29 cellular contexts compared by ENCODE assay signal in the genomic region with DNA sequence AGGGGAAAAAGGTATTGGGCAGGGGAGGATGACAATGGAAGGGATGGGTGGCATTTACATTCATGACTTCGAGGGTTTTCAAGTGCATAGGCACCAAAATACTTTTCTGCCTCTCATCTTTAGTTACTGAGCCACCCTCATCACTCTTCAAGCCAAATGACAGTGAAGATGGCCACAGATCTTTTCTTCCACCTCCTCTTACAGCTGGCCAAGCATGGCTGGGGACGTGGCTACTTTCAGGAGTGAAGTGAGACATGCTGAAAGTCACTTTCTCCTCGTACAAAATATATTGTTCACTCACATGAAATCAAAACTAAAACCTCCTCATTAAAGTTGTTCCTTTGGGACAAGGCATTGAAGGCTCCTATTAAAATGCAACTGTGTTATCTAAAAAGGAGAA. TPM values are rescaled to one million over a fixed set of nuclear protein-coding genes. Genes with fewer than 3 reads are reported as not detected.
"Had no signal": no experiment of that assay in that cellular context is flagged by ENCODE, and none has a peak within 500 bp of the region (broad histone marks: within the 10 kb centered on the region; RNA-seq: fewer than 3 reads in every experiment).

No MANE protein-coding gene starts in this region.

- H3K27ac ChIP-seq: dorsolateral prefrontal cortex, epithelial cell of prostate, gastrocnemius medialis, neural progenitor cell, psoas muscle, sigmoid colon, thoracic aorta, tibial nerve, upper lobe of left lung had no signal

- H3K9me3 ChIP-seq: gastrocnemius medialis, mucosa of descending colon, psoas muscle, sigmoid colon, thoracic aorta, tibial nerve, upper lobe of left lung had no signal

- FAIRE-seq: colon, kidney, urothelium cell line had no signal

- H3K4me1 ChIP-seq: gastrocnemius medialis, neural progenitor cell, psoas muscle, sigmoid colon had no signal

- H3K27ac Mint-ChIP-seq: endodermal cell; mesothelial cell of epicardium; naive B cell; natural killer cell treated with Interleukin-12 subunit alpha and Interleukin-12 subunit beta and Interleukin-15 and Interleukin-18, amount 100 ng/mL, for 72 hours; neural progenitor cell; stimulated activated memory B cell treated with anti-CD40 and anti-IgM and Interleukin-4, amounts not matched to agents 10 μg/mL and 1 μg/mL and 100 μg/mL, for 72 hours; stimulated activated naive CD8-positive, alpha-beta T cell treated with anti-CD3 and anti-CD28 coated beads, Interleukin-15, Interleukin-2, amounts not matched to agents 100 ng/mL and 50 ng/mL, for 24 hours had no signal

- ATAC-seq: esophagus mucosa; gastrocnemius medialis; left lobe of liver; mucosa of descending colon; natural killer cell treated with Interleukin-12 subunit alpha and Interleukin-12 subunit beta and Interleukin-15 and Interleukin-18, amount 100 ng/mL, for 72 hours; psoas muscle; right cardiac atrium; stimulated activated memory B cell treated with anti-CD40 and anti-IgM and Interleukin-4, amounts not matched to agents 10 μg/mL and 1 μg/mL and 100 μg/mL, for 72 hours had no signal

- H3K4me3 Mint-ChIP-seq: endodermal cell; mesothelial cell of epicardium; naive B cell; natural killer cell treated with Interleukin-12 subunit alpha and Interleukin-12 subunit beta and Interleukin-15 and Interleukin-18, amount 100 ng/mL, for 72 hours; neural progenitor cell; stimulated activated memory B cell treated with anti-CD40 and anti-IgM and Interleukin-4, amounts not matched to agents 10 μg/mL and 1 μg/mL and 100 μg/mL, for 72 hours; stimulated activated naive CD8-positive, alpha-beta T cell treated with anti-CD3 and anti-CD28 coated beads, Interleukin-15, Interleukin-2, amounts not matched to agents 100 ng/mL and 50 ng/mL, for 24 hours had no signal

- H3K27me3 ChIP-seq: sigmoid colon had no signal

- H3K9me3 Mint-ChIP-seq: neural progenitor cell; stimulated activated memory B cell treated with anti-CD40 and anti-IgM and Interleukin-4, amounts not matched to agents 10 μg/mL and 1 μg/mL and 100 μg/mL, for 72 hours; stimulated activated naive CD8-positive, alpha-beta T cell treated with anti-CD3 and anti-CD28 coated beads, Interleukin-15, Interleukin-2, amounts not matched to agents 100 ng/mL and 50 ng/mL, for 24 hours had no signal

- H3K36me3 ChIP-seq: gastrocnemius medialis, neural progenitor cell, sigmoid colon, thoracic aorta, tibial nerve, upper lobe of left lung had no signal

- H3K36me3 Mint-ChIP-seq: mesothelial cell of epicardium; natural killer cell treated with Interleukin-12 subunit alpha and Interleukin-12 subunit beta and Interleukin-15 and Interleukin-18, amount 100 ng/mL, for 72 hours; neural progenitor cell; stimulated activated memory B cell treated with anti-CD40 and anti-IgM and Interleukin-4, amounts not matched to agents 10 μg/mL and 1 μg/mL and 100 μg/mL, for 72 hours had no signal

- DNase-seq: dorsolateral prefrontal cortex; effector CD4-positive, alpha-beta T cell; endodermal cell; foreskin fibroblast; gastrocnemius medialis; kidney; mesenchymal stem cell; mucosa of descending colon; naive B cell; posterior cingulate gyrus; psoas muscle; right cardiac atrium; sigmoid colon; stimulated activated CD4-positive, alpha-beta T cell treated with anti-CD3 and anti-CD28 coated beads, Interleukin-2, amount 100 ng/mL, for 24 hours; stimulated activated CD4-positive, alpha-beta T cell treated with anti-CD3 and anti-CD28 coated beads, Interleukin-4, amount 100 ng/mL, for 24 hours; upper lobe of left lung had no signal

- H3K4me3 ChIP-seq: dorsolateral prefrontal cortex, gastrocnemius medialis, mucosa of descending colon, neural progenitor cell, psoas muscle, sigmoid colon, thoracic aorta, tibial nerve, upper lobe of left lung had no signal

RNA-seq across cellular contexts. Expression of gene GRIA3, which starts 2.6 kb away (rescaled TPM):
- total RNA-seq: lung microvascular endothelial cell; natural killer cell treated with Interleukin-12 subunit alpha and Interleukin-12 subunit beta and Interleukin-15 and Interleukin-18, amount 100 ng/mL, for 72 hours had no signal
